In genomic region chr19:41325640-41325946, GRCh38 we compare ENCODE assay signal across 8 cellular contexts. TPM values are rescaled to one million over a fixed set of nuclear protein-coding genes. Genes with fewer than 3 reads are reported as not detected.
A peak's percentile ranks its signal among the peaks of the same experiment; 100 is the strongest.
DNase-seq lines count a peak whose midpoint lies in the region; ATAC-seq and TF ChIP-seq lines count a peak whose summit lies in the region.

No MANE protein-coding gene starts in this region.

- peaks cover 3 to 35% (median 11%) of the 10 kb centered on the region in 5 donors for H3K36me3 Mint-ChIP-seq in naive thymus-derived CD4-positive, alpha-beta T cell

- H3K4me1 ChIP-seq in heart left ventricle (peaks cover 4 to 99% (median 78%) of the 10 kb centered on the region in 12 donors), ectodermal cell (ENCODE audit: control insufficient read depth, insufficient read depth, low read length) (peaks cover 34% of the 10 kb centered on the region), upper lobe of right lung (peaks cover 88% of the 10 kb centered on the region)
- H3K4me1 ChIP-seq in naive thymus-derived CD4-positive, alpha-beta T cell (ENCODE audit: control insufficient read depth in 2 of 2, insufficient read depth in 2 of 2, low read length in 2 of 2) = peaks cover 35 to 39% of the 10 kb centered on the region in 2 donors

- no peak for TF ChIP-seq POLR2A in heart left ventricle (IDR thresholded peaks at IDR 0.05)

- DNase-seq in heart left ventricle = no peak
- no peak for DNase-seq in left ventricle myocardium superior
- DNase-seq in naive thymus-derived CD4-positive, alpha-beta T cell = no peak
- no peak for DNase-seq in upper lobe of right lung
- no peak for DNase-seq in NCI-H1105 (lab: John Stamatoyannopoulos, UW)
- DNase-seq in NCI-H748 (lab: John Stamatoyannopoulos, UW; ENCODE audit: unreplicated experiment) = no peak

- WGBS in heart left ventricle, 4 donors = 4 to 12% (median 9%) methylated on average over 10 of the region's 10 CpGs
- 3 to 4% methylated on average over 10 of the region's 10 CpGs for WGBS in ectodermal cell, 2 experiments

- POLR2A ChIA-PET in naive thymus-derived CD4-positive, alpha-beta T cell (lab: Charles Lee) = interaction anchor here (1.2 to 6.4 kb wide), 3 partner anchors 15 to 27 kb away, joined by 3 to 51 read pairs (median 4); partner anchors contain the start of genes CCDC97 and TGFB1

- H3K9me3 ChIP-seq in heart left ventricle (no peaks in the 10 kb centered on the region), ectodermal cell (ENCODE audit: control insufficient read depth, low read length) (no peaks in the 10 kb centered on the region), upper lobe of right lung (no peaks in the 10 kb centered on the region)
- H3K9me3 ChIP-seq in naive thymus-derived CD4-positive, alpha-beta T cell (ENCODE audit: control insufficient read depth in 2 of 3, low read length in 3 of 3) = no peaks in the 10 kb centered on the region

- no peak overlapping the region for H3K4me3 Mint-ChIP-seq in naive thymus-derived CD4-positive, alpha-beta T cell

- ATAC-seq in heart left ventricle (no peak), left ventricle myocardium superior (no peak), upper lobe of right lung (no peak), GM18498 (IDR thresholded peaks at IDR 0.05; ENCODE audit: unreplicated experiment) (no peak)
- no peak for ATAC-seq in naive thymus-derived CD4-positive, alpha-beta T cell

- no peaks in the 10 kb centered on the region for H3K27me3 Mint-ChIP-seq in naive thymus-derived CD4-positive, alpha-beta T cell

- H3K4me3 ChIP-seq in heart left ventricle (peak overlapping the region in 11 of 12 donors; percentile 7 to 56 (median 42)), ectodermal cell (ENCODE audit: insufficient read depth, low read depth, low read length) (peak overlapping the region; percentile 24), upper lobe of right lung (peak overlapping the region; percentile 23)
- no peak overlapping the region for H3K4me3 ChIP-seq in naive thymus-derived CD4-positive, alpha-beta T cell (ENCODE audit: low read length)

- peaks cover 46 to 63% (median 54%) of the 10 kb centered on the region in 7 donors for H3K4me1 Mint-ChIP-seq in naive thymus-derived CD4-positive, alpha-beta T cell

- H3K27me3 ChIP-seq in heart left ventricle (no peaks in the 10 kb centered on the region), ectodermal cell (ENCODE audit: control insufficient read depth, insufficient read depth, low read length, poor library complexity, severe bottlenecking) (peaks cover 7% of the 10 kb centered on the region), upper lobe of right lung (no peaks in the 10 kb centered on the region)
- no peaks in the 10 kb centered on the region for H3K27me3 ChIP-seq in naive thymus-derived CD4-positive, alpha-beta T cell (ENCODE audit: control insufficient read depth in 2 of 2, insufficient read depth in 2 of 2, low read length in 2 of 2)

- peak overlapping the region; percentile 76 to 95 (median 89) for H3K27ac ChIP-seq in heart left ventricle
- no peak overlapping the region for H3K27ac ChIP-seq in ectodermal cell (ENCODE audit: insufficient read depth, low read depth, low read length, poor library complexity, severe bottlenecking)
- H3K27ac ChIP-seq in naive thymus-derived CD4-positive, alpha-beta T cell (ENCODE audit: low read depth, low read length) = peak overlapping the region; percentile 85
- peak overlapping the region; percentile 80 for H3K27ac ChIP-seq in upper lobe of right lung

- intact Hi-C loops in heart left ventricle (cut with DNase I) = loop anchor here in 4 of 10 donors (2.0 to 10.0 kb wide), 4 partner anchors 15 to 239 kb away; partner anchors contain the start of gene CCDC97 (in 1 of the 4)
- intact Hi-C loops in left ventricle myocardium superior (cut with micrococcal nuclease) = no loop called here
- intact Hi-C loops in naive thymus-derived CD4-positive, alpha-beta T cell (cut with micrococcal nuclease) = no loop called here
- intact Hi-C loops in upper lobe of right lung (cut with DNase I) = no loop called here

- H3K36me3 ChIP-seq in heart left ventricle (peaks cover 0 to 43% (median 13%) of the 10 kb centered on the region in 9 donors), ectodermal cell (ENCODE audit: control insufficient read depth, insufficient read depth, low read length) (peaks cover 2% of the 10 kb centered on the region), upper lobe of right lung (peaks cover 22% of the 10 kb centered on the region)
- peaks cover 9 to 51% (median 13%) of the 10 kb centered on the region in 3 experiments for H3K36me3 ChIP-seq in naive thymus-derived CD4-positive, alpha-beta T cell (ENCODE audit: control insufficient read depth in 2 of 3, insufficient read depth in 3 of 3, low read length in 3 of 3)

- CTCF ChIA-PET in naive thymus-derived CD4-positive, alpha-beta T cell (lab: Charles Lee) = interaction anchor here (0.6 kb wide), 1 partner anchor 890 kb away, joined by 3 read pairs; no protein-coding TSS in a partner anchor

- peaks cover 0 to 3% (median 0%) of the 10 kb centered on the region in 11 donors for H3K9me3 Mint-ChIP-seq in naive thymus-derived CD4-positive, alpha-beta T cell

- peak overlapping the region in 7 of 9 donors; percentile 59 to 93 (median 85) for H3K27ac Mint-ChIP-seq in naive thymus-derived CD4-positive, alpha-beta T cell

- TF ChIP-seq CTCF in heart left ventricle (IDR thresholded peaks at IDR 0.05) = no peak
- no peak for TF ChIP-seq CTCF in upper lobe of right lung (IDR thresholded peaks at IDR 0.05)

RNA-seq across cellular contexts. Expression of gene CCDC97, which starts 15.6 kb away (rescaled TPM):
- 10 to 100 TPM; 10.0 to 22.2 (median 14.2) TPM for total RNA-seq in heart left ventricle
- 10 to 100 TPM; 12.8 to 16.0 TPM for polyA plus RNA-seq in heart left ventricle
- 15.9 TPM for total RNA-seq in left ventricle myocardium superior
- polyA plus RNA-seq in ectodermal cell (2013, experiment 1 of 4) = 37.0 TPM
- polyA plus RNA-seq in ectodermal cell (2013, experiment 2 of 4) = 46.9 TPM
- 32.0 TPM for polyA plus RNA-seq in ectodermal cell (2013, experiment 3 of 4)
- 35.4 TPM for polyA plus RNA-seq in ectodermal cell (2013, experiment 4 of 4)
- total RNA-seq in naive thymus-derived CD4-positive, alpha-beta T cell = 10 to 100 TPM; 35.9 to 56.5 (median 49.1) TPM
- polyA plus RNA-seq in naive thymus-derived CD4-positive, alpha-beta T cell = 10 to 100 TPM; 22.3 to 27.6 TPM
- 31.9 TPM for total RNA-seq in upper lobe of right lung

RNA-seq across cellular contexts. Expression of gene TGFB1, which starts 28.1 kb away (rescaled TPM):
- total RNA-seq in heart left ventricle = 10 to 100 TPM in 8 of 9 donors, 1 to 10 TPM in 1; 9.4 to 68.8 (median 13.9) TPM
- 10 to 100 TPM; 13.4 to 24.0 TPM for polyA plus RNA-seq in heart left ventricle
- total RNA-seq in left ventricle myocardium superior = 13.2 TPM
- 3.5 TPM for polyA plus RNA-seq in ectodermal cell (2013, experiment 1 of 4)
- polyA plus RNA-seq in ectodermal cell (2013, experiment 2 of 4) = 3.5 TPM
- polyA plus RNA-seq in ectodermal cell (2013, experiment 3 of 4) = 4.2 TPM
- polyA plus RNA-seq in ectodermal cell (2013, experiment 4 of 4) = 4.0 TPM
- 100 to 1,000 TPM in 3 of 5 experiments, 10 to 100 TPM in 2; 91.2 to 322 (median 185) TPM for total RNA-seq in naive thymus-derived CD4-positive, alpha-beta T cell
- 10 to 100 TPM; 31.4 to 62.3 TPM for polyA plus RNA-seq in naive thymus-derived CD4-positive, alpha-beta T cell
- total RNA-seq in upper lobe of right lung = 99.0 TPM

RNA-seq across cellular contexts. Expression of gene B9D2, which starts 38.4 kb away (rescaled TPM):
- total RNA-seq in heart left ventricle = 1 to 10 TPM; 2.0 to 5.1 (median 3.3) TPM
- 10 to 100 TPM in 1 of 2 donors, 1 to 10 TPM in 1; 1.9 to 14.6 TPM for polyA plus RNA-seq in heart left ventricle
- 3.7 TPM for total RNA-seq in left ventricle myocardium superior
- polyA plus RNA-seq in ectodermal cell (2013, experiment 1 of 4) = 7.6 TPM
- polyA plus RNA-seq in ectodermal cell (2013, experiment 2 of 4) = 6.5 TPM
- polyA plus RNA-seq in ectodermal cell (2013, experiment 3 of 4) = 8.8 TPM
- 8.3 TPM for polyA plus RNA-seq in ectodermal cell (2013, experiment 4 of 4)
- 10 to 100 TPM; 11.6 to 38.9 (median 12.5) TPM for total RNA-seq in naive thymus-derived CD4-positive, alpha-beta T cell
- 10 to 100 TPM; 18.0 to 20.5 TPM for polyA plus RNA-seq in naive thymus-derived CD4-positive, alpha-beta T cell
- 5.5 TPM for total RNA-seq in upper lobe of right lung

RNA-seq across cellular contexts. Expression of gene TMEM91, which starts 50.7 kb away (rescaled TPM):
- total RNA-seq in heart left ventricle = 1 to 10 TPM; 1.0 to 5.4 (median 2.5) TPM
- 1 to 10 TPM; 2.5 to 6.7 TPM for polyA plus RNA-seq in heart left ventricle
- 3.6 TPM for total RNA-seq in left ventricle myocardium superior
- polyA plus RNA-seq in ectodermal cell (2013, experiment 1 of 4) = 9.2 TPM
- 8.5 TPM for polyA plus RNA-seq in ectodermal cell (2013, experiment 2 of 4)
- polyA plus RNA-seq in ectodermal cell (2013, experiment 3 of 4) = 8.9 TPM
- 9.7 TPM for polyA plus RNA-seq in ectodermal cell (2013, experiment 4 of 4)
- 10 to 100 TPM in 4 of 5 experiments, 1 to 10 TPM in 1; 8.2 to 18.1 (median 16.0) TPM for total RNA-seq in naive thymus-derived CD4-positive, alpha-beta T cell
- polyA plus RNA-seq in naive thymus-derived CD4-positive, alpha-beta T cell = 1 to 10 TPM; 5.2 to 8.6 TPM
- 19.5 TPM for total RNA-seq in upper lobe of right lung
